Comparison of ENCODE assay signal across 23 cellular contexts in the genomic region with DNA sequence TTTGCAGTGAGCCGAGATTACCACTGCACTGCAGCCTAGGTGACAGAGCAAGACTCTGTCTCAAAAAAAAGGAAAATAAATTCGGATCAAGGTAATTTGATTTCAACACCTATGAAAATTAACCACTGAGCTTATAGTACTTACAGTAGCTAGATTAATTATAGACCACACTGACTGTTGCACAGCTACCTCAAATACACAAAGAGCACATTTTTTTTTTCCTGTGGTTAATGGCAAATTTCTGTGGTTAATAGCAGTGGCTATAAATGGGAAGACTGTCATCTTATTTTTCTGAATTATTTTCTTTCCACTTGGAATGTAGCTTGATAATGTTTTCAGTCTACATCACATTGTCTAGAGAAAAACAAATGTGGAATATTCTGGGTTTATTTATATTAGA.
"Had no signal": no experiment of that assay in that cellular context is flagged by ENCODE, and none has a peak within 500 bp of the region (broad histone marks: within the 10 kb centered on the region; RNA-seq: fewer than 3 reads in every experiment).

No MANE protein-coding gene starts in this region.

- H2AFZ ChIP-seq: hepatocyte had no signal

- H3K27me3 Mint-ChIP-seq: dendritic cell treated with granulocyte-macrophage colony-stimulating factor and Interleukin-4, amounts not matched to agents 40 ng/mL and 50 ng/mL, for 4 days; effector memory CD8-positive, alpha-beta T cell; type B pancreatic cell had no signal

- H3K9me3 ChIP-seq: esophagus muscularis mucosa, right atrium auricular region, sigmoid colon, thyroid gland, uterus had no signal

- H3K4me3 ChIP-seq: esophagus muscularis mucosa, hepatocyte, mucosa of descending colon, right atrium auricular region, sigmoid colon, thyroid gland, uterus had no signal

- H3K4me1 ChIP-seq: esophagus muscularis mucosa, right atrium auricular region, sigmoid colon, thyroid gland, uterus had no signal

- H3K4me2 ChIP-seq: hepatocyte had no signal

- FAIRE-seq: colon, small intestine had no signal

- H3K27ac ChIP-seq: epithelial cell of prostate, esophagus muscularis mucosa, hepatocyte, right atrium auricular region, sigmoid colon, thyroid gland, uterus had no signal

- ATAC-seq: effector memory CD8-positive, alpha-beta T cell; left lobe of liver; mucosa of descending colon; natural killer cell had no signal

- H3K27ac Mint-ChIP-seq: dendritic cell treated with granulocyte-macrophage colony-stimulating factor and Interleukin-4, amounts not matched to agents 40 ng/mL and 50 ng/mL, for 4 days; effector memory CD8-positive, alpha-beta T cell; natural killer cell; type B pancreatic cell had no signal

- H3K27me3 ChIP-seq: esophagus muscularis mucosa, hepatocyte, right atrium auricular region, sigmoid colon, thyroid gland, uterus had no signal

- H3K4me3 Mint-ChIP-seq: dendritic cell treated with granulocyte-macrophage colony-stimulating factor and Interleukin-4, amounts not matched to agents 40 ng/mL and 50 ng/mL, for 4 days; effector memory CD8-positive, alpha-beta T cell; natural killer cell; neural crest cell; type B pancreatic cell had no signal

- DNase-seq: effector memory CD8-positive, alpha-beta T cell; foreskin fibroblast; head of caudate nucleus; islet precursor cell; mammary epithelial cell; mucosa of descending colon; natural killer cell; posterior cingulate gyrus; sigmoid colon; small intestine; stimulated activated CD4-positive, alpha-beta T cell treated with anti-CD3 and anti-CD28 coated beads, Interleukin-2, amount 100 ng/mL, for 48 hours; stimulated activated naive CD4-positive, alpha-beta T cell treated with Interleukin-2 at 50 U/mL for 16 hours; thyroid gland; uterus had no signal

- H3K9me3 Mint-ChIP-seq: dendritic cell treated with granulocyte-macrophage colony-stimulating factor and Interleukin-4, amounts not matched to agents 40 ng/mL and 50 ng/mL, for 4 days had no signal

- H3K4me1 Mint-ChIP-seq: natural killer cell, neural crest cell had no signal

- H3K36me3 Mint-ChIP-seq: natural killer cell, type B pancreatic cell had no signal

- H3K79me2 ChIP-seq: hepatocyte had no signal

- H3K36me3 ChIP-seq: esophagus muscularis mucosa, right atrium auricular region, sigmoid colon, thyroid gland, uterus had no signal
